In genomic region chr15:44801368-44801767, GRCh38 we compare ENCODE assay signal across 19 cellular contexts.
"Had no signal": no experiment of that assay in that cellular context is flagged by ENCODE, and none has a peak within 500 bp of the region (broad histone marks: within the 10 kb centered on the region; RNA-seq: fewer than 3 reads in every experiment).

No MANE protein-coding gene starts in this region.

- H3K9me3 Mint-ChIP-seq: activated CD8-positive, alpha-beta T cell treated with anti-CD3 and anti-CD28 coated beads for 36 hours; activated naive CD4-positive, alpha-beta T cell treated with anti-CD3 and anti-CD28 coated beads, Interleukin-2, amount 50 U/mL, for 72 hours; central memory CD8-positive, alpha-beta T cell; neural progenitor cell; stimulated activated effector memory CD8-positive, alpha-beta T cell treated with anti-CD3 and anti-CD28 coated beads, Interleukin-12 subunit alpha, Interleukin-12 subunit beta, amount 100 ng/mL, for 72 hours had no signal

- H3K4me3 ChIP-seq: body of pancreas, lung, neural progenitor cell, thoracic aorta had no signal

- H3K27ac ChIP-seq: body of pancreas, neural progenitor cell, thoracic aorta had no signal

- H3K27me3 ChIP-seq: body of pancreas, neural progenitor cell had no signal

- ATAC-seq: activated CD8-positive, alpha-beta T cell treated with anti-CD3 and anti-CD28 coated beads for 36 hours; activated naive CD4-positive, alpha-beta T cell treated with anti-CD3 and anti-CD28 coated beads, Interleukin-2, amount 50 U/mL, for 72 hours; body of pancreas; left cardiac atrium; stimulated activated effector memory CD8-positive, alpha-beta T cell treated with anti-CD3 and anti-CD28 coated beads, Interleukin-12 subunit alpha, Interleukin-12 subunit beta, amount 100 ng/mL, for 72 hours; T-helper 17 cell; WTC11 had no signal

- DNase-seq: activated CD4-positive, alpha-beta T cell treated with anti-CD3 and anti-CD28 coated beads for 4 hours; activated CD8-positive, alpha-beta T cell treated with anti-CD3 and anti-CD28 coated beads for 36 hours; activated gamma-delta T cell; activated T-cell treated with anti-CD3 and anti-CD28 coated beads, Interleukin-2, amount 50 U/mL, for 48 hours; amniotic stem cell; body of pancreas; effector memory CD4-positive, alpha-beta T cell; head of caudate nucleus; left cardiac atrium; stimulated activated CD4-positive, alpha-beta T cell treated with anti-CD3 and anti-CD28 coated beads, Interleukin-12 subunit alpha, Interleukin-12 subunit beta, amount 100 ng/mL, for 4 hours; T-helper 17 cell had no signal

- H3K36me3 Mint-ChIP-seq: activated naive CD4-positive, alpha-beta T cell treated with anti-CD3 and anti-CD28 coated beads, Interleukin-2, amount 50 U/mL, for 72 hours; neural progenitor cell; stimulated activated effector memory CD8-positive, alpha-beta T cell treated with anti-CD3 and anti-CD28 coated beads, Interleukin-12 subunit alpha, Interleukin-12 subunit beta, amount 100 ng/mL, for 72 hours; WTC11 had no signal

- H3K9ac ChIP-seq: neural progenitor cell had no signal

- H3K27ac Mint-ChIP-seq: activated CD8-positive, alpha-beta T cell treated with anti-CD3 and anti-CD28 coated beads for 36 hours; activated naive CD4-positive, alpha-beta T cell treated with anti-CD3 and anti-CD28 coated beads, Interleukin-2, amount 50 U/mL, for 72 hours; neural progenitor cell; stimulated activated effector memory CD8-positive, alpha-beta T cell treated with anti-CD3 and anti-CD28 coated beads, Interleukin-12 subunit alpha, Interleukin-12 subunit beta, amount 100 ng/mL, for 72 hours; T-helper 17 cell; WTC11 had no signal

- H3K9me3 ChIP-seq: body of pancreas, thoracic aorta had no signal

- FAIRE-seq: frontal cortex had no signal

- H3K4me1 Mint-ChIP-seq: central memory CD8-positive, alpha-beta T cell; neural progenitor cell; WTC11 had no signal

- H3K27me3 Mint-ChIP-seq: central memory CD8-positive, alpha-beta T cell had no signal

- H2AFZ ChIP-seq: neural progenitor cell had no signal

- H3K36me3 ChIP-seq: neural progenitor cell, thoracic aorta had no signal

- H3K4me2 ChIP-seq: neural progenitor cell had no signal

- H3K4me3 Mint-ChIP-seq: activated CD8-positive, alpha-beta T cell treated with anti-CD3 and anti-CD28 coated beads for 36 hours; central memory CD8-positive, alpha-beta T cell; neural progenitor cell; stimulated activated effector memory CD8-positive, alpha-beta T cell treated with anti-CD3 and anti-CD28 coated beads, Interleukin-12 subunit alpha, Interleukin-12 subunit beta, amount 100 ng/mL, for 72 hours; T-helper 17 cell; WTC11 had no signal

- H3K4me1 ChIP-seq: body of pancreas, neural progenitor cell had no signal
